ENCODE assay signal across 26 cellular contexts in the genomic region with DNA sequence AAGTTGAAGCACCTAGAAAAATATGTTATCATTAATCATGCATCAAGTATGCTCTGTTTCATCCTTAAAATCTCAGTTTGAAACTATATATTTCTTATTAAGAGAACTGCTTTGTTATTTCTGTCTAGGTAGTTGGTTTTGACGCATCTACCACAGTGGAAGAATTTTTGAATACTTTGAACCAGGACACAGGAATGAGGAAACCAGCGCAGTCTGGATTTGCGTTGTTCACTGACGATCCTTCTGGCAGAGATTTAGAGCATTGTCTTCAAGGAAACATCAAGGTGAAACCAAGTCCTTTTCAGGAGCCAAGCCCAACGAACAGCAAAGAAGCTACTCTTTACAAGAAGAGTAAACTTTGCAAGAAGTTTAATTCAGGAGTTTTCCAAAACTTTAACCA.
"Had no signal": no experiment of that assay in that cellular context is flagged by ENCODE, and none has a peak within 500 bp of the region (broad histone marks: within the 10 kb centered on the region; RNA-seq: fewer than 3 reads in every experiment).

No MANE protein-coding gene starts in this region.

- H3K27me3 ChIP-seq: adrenal gland, ascending aorta, heart right ventricle, neural progenitor cell, testis, transverse colon had no signal

- ATAC-seq: heart right ventricle; right cardiac atrium; stimulated activated naive CD8-positive, alpha-beta T cell treated with anti-CD3 and anti-CD28 coated beads, Interleukin-15, Interleukin-2, amounts not matched to agents 100 U/mL and 50 U/mL, for 24 hours had no signal

- H3K4me1 Mint-ChIP-seq: activated CD4-positive, alpha-beta T cell treated with anti-CD3 and anti-CD28 coated beads, Interleukin-2, amount 10 ng/mL, durations not matched to agents 24 days and 14 days; naive B cell; neural progenitor cell had no signal

- H3K27ac Mint-ChIP-seq: activated CD4-positive, alpha-beta memory T cell treated with anti-CD3 and anti-CD28 coated beads for 36 hours; activated CD4-positive, alpha-beta T cell treated with anti-CD3 and anti-CD28 coated beads, Interleukin-2, amount 10 ng/mL, durations not matched to agents 24 days and 14 days; activated naive CD4-positive, alpha-beta T cell treated with anti-CD3 and anti-CD28 coated beads for 36 hours; activated naive CD8-positive, alpha-beta T cell treated with anti-CD3 and anti-CD28 coated beads for 36 hours; activated T-helper 1 cell treated with anti-CD3 and anti-CD28 coated beads, Interleukin-12 subunit alpha, Interleukin-12 subunit beta, Interleukin-2, Interleukin-4 antibody, amounts not matched to agents 30 ng/mL and 10 ng/mL and 1 ng/mL, durations not matched to agents 14 hours and 24 hours and 36 hours; naive B cell; neural progenitor cell had no signal

- H3K4me2 ChIP-seq: neural progenitor cell had no signal

- H3K9ac ChIP-seq: neural progenitor cell had no signal

- H3K27me3 Mint-ChIP-seq: activated CD4-positive, alpha-beta T cell treated with anti-CD3 and anti-CD28 coated beads, Interleukin-2, amount 10 ng/mL, durations not matched to agents 24 days and 14 days; activated naive CD8-positive, alpha-beta T cell treated with anti-CD3 and anti-CD28 coated beads for 36 hours had no signal

- H3K27ac ChIP-seq: adrenal gland, heart right ventricle, left ventricle myocardium inferior, neural progenitor cell, testis, transverse colon had no signal

- H3K9me3 ChIP-seq: adrenal gland, ascending aorta, heart right ventricle, left ventricle myocardium inferior, testis, transverse colon had no signal

- H3K4me1 ChIP-seq: adrenal gland, left ventricle myocardium inferior, neural progenitor cell, testis had no signal

- H3K4me3 ChIP-seq: adrenal gland, ascending aorta, heart right ventricle, left ventricle myocardium inferior, lung, neural progenitor cell, testis, transverse colon had no signal

- H3K36me3 ChIP-seq: adrenal gland, ascending aorta, left ventricle myocardium inferior, neural progenitor cell, transverse colon had no signal

- H3K4me3 Mint-ChIP-seq: activated CD4-positive, alpha-beta memory T cell treated with anti-CD3 and anti-CD28 coated beads for 36 hours; activated CD4-positive, alpha-beta T cell treated with anti-CD3 and anti-CD28 coated beads, Interleukin-2, amount 10 ng/mL, durations not matched to agents 24 days and 14 days; activated naive CD4-positive, alpha-beta T cell treated with anti-CD3 and anti-CD28 coated beads for 36 hours; activated naive CD8-positive, alpha-beta T cell treated with anti-CD3 and anti-CD28 coated beads for 36 hours; activated T-helper 1 cell treated with anti-CD3 and anti-CD28 coated beads, Interleukin-12 subunit alpha, Interleukin-12 subunit beta, Interleukin-2, Interleukin-4 antibody, amounts not matched to agents 30 ng/mL and 10 ng/mL and 1 ng/mL, durations not matched to agents 14 hours and 24 hours and 36 hours; naive B cell; neural progenitor cell had no signal

- H2AFZ ChIP-seq: neural progenitor cell had no signal

- H3K36me3 Mint-ChIP-seq: activated CD4-positive, alpha-beta memory T cell treated with anti-CD3 and anti-CD28 coated beads for 36 hours; activated naive CD8-positive, alpha-beta T cell treated with anti-CD3 and anti-CD28 coated beads for 36 hours; naive B cell had no signal

- DNase-seq: activated CD4-positive, alpha-beta memory T cell treated with anti-CD3 and anti-CD28 coated beads for 36 hours; activated CD4-positive, alpha-beta T cell treated with anti-CD3 and anti-CD28 coated beads, Interleukin-2, amount 10 ng/mL, durations not matched to agents 24 days and 14 days; activated CD4-positive, CD25-positive, alpha-beta regulatory T cell treated with anti-CD3 and anti-CD28 coated beads, Interleukin-2, amount 50 U/mL, for 72 hours; activated CD8-positive, alpha-beta memory T cell treated with anti-CD3 and anti-CD28 coated beads, Interleukin-2, amount 50 U/mL, for 4 hours; activated effector memory CD4-positive, alpha-beta T cell treated with anti-CD3 and anti-CD28 coated beads, Interleukin-2, amount 50 U/mL, for 16 hours; activated naive CD4-positive, alpha-beta T cell treated with anti-CD3 and anti-CD28 coated beads for 36 hours; activated naive CD8-positive, alpha-beta T cell treated with anti-CD3 and anti-CD28 coated beads for 36 hours; activated T-cell treated with anti-CD3 and anti-CD28 coated beads, Interleukin-2, amount 50 U/mL, for 1 hour; adrenal gland; caudate nucleus; foreskin fibroblast; heart right ventricle; left ventricle myocardium inferior; naive B cell; occipital lobe; right cardiac atrium; stimulated activated CD4-positive, alpha-beta T cell treated with anti-CD3 and anti-CD28 coated beads, Interleukin-12 subunit alpha, Interleukin-12 subunit beta, amount 100 ng/mL, for 4 hours; stimulated activated CD4-positive, alpha-beta T cell treated with anti-CD3 and anti-CD28 coated beads, Interleukin-4, amount 100 ng/mL, for 1 hour; stimulated activated naive CD8-positive, alpha-beta T cell treated with anti-CD3 and anti-CD28 coated beads, Interleukin-15, Interleukin-2, amounts not matched to agents 100 U/mL and 50 U/mL, for 24 hours; T-helper 2 cell; testis; transverse colon had no signal

- H3K9me3 Mint-ChIP-seq: activated CD4-positive, alpha-beta memory T cell treated with anti-CD3 and anti-CD28 coated beads for 36 hours; activated CD4-positive, alpha-beta T cell treated with anti-CD3 and anti-CD28 coated beads, Interleukin-2, amount 10 ng/mL, durations not matched to agents 24 days and 14 days; activated naive CD4-positive, alpha-beta T cell treated with anti-CD3 and anti-CD28 coated beads for 36 hours; activated naive CD8-positive, alpha-beta T cell treated with anti-CD3 and anti-CD28 coated beads for 36 hours; activated T-helper 1 cell treated with anti-CD3 and anti-CD28 coated beads, Interleukin-12 subunit alpha, Interleukin-12 subunit beta, Interleukin-2, Interleukin-4 antibody, amounts not matched to agents 30 ng/mL and 10 ng/mL and 1 ng/mL, durations not matched to agents 14 hours and 24 hours and 36 hours; naive B cell; neural progenitor cell had no signal
